ENCODE assay signal across 8 cellular contexts in genomic region chr11:117819096-117820040, GRCh38. TPM values are rescaled to one million over a fixed set of nuclear protein-coding genes. Genes with fewer than 3 reads are reported as not detected.
DNase-seq lines count a peak whose midpoint lies in the region; ATAC-seq, FAIRE-seq and TF ChIP-seq lines count a peak whose summit lies in the region.

No MANE protein-coding gene starts in this region.

- H4K20me1 ChIP-seq in MM.1S (ENCODE audit: insufficient read depth, low read length) (no peaks in the 10 kb centered on the region), SU-DHL-6 (ENCODE audit: low read depth, low read length) (no peaks in the 10 kb centered on the region)

- peak; percentile 58 for TF ChIP-seq CTCF in MM.1S (IDR thresholded peaks at IDR 0.05; ENCODE audit: low read length)
- TF ChIP-seq CTCF in SU-DHL-6 (IDR thresholded peaks at IDR 0.05; ENCODE audit: insufficient read depth, low read length, poor library complexity, severe bottlenecking) = peak; percentile 50
- peak; percentile 76 for TF ChIP-seq CTCF in fibroblast of mammary gland (conservative IDR thresholded peaks at IDR 0.05; ENCODE audit: control insufficient read depth, insufficient read depth, low read depth, low read length)
- peak; percentile 14 to 24 (median 22) for TF ChIP-seq CTCF in pancreas (IDR thresholded peaks at IDR 0.05)

- no peaks in the 10 kb centered on the region for H3K9me3 ChIP-seq in MM.1S (replicated peaks; ENCODE audit: insufficient read depth, low read length)
- H3K9me3 ChIP-seq in SU-DHL-6 (ENCODE audit: insufficient read depth, low read length) = no peaks in the 10 kb centered on the region
- H3K9me3 ChIP-seq in pancreas = no peaks in the 10 kb centered on the region

- intact Hi-C loops in pancreas (cut with DNase I) = no loop called here

- H3K4me3 ChIP-seq in MM.1S (ENCODE audit: low read length) (no peak overlapping the region), SU-DHL-6 (ENCODE audit: insufficient read depth, low read length, poor library complexity, severe bottlenecking) (no peak overlapping the region), fibroblast of mammary gland (ENCODE audit: control insufficient read depth, low read depth, low read length) (no peak overlapping the region), pancreas (no peak overlapping the region)

- H3K27me3 ChIP-seq in MM.1S (replicated peaks; ENCODE audit: insufficient read depth, low read length) (peaks cover 20% of the 10 kb centered on the region), SU-DHL-6 (ENCODE audit: low read length) (no peaks in the 10 kb centered on the region), pancreas (no peaks in the 10 kb centered on the region)

- ATAC-seq in pancreas = peak; percentile 21 to 36 (median 32)
- ATAC-seq in GM18868 (IDR thresholded peaks at IDR 0.05; ENCODE audit: unreplicated experiment) = no peak

- no peak overlapping the region for H3K4me2 ChIP-seq in MM.1S (ENCODE audit: low read depth, low read length)
- H3K4me2 ChIP-seq in SU-DHL-6 (ENCODE audit: low read depth, low read length, poor library complexity, severe bottlenecking) = no peak overlapping the region

- H3K9me2 ChIP-seq in MM.1S (replicated peaks; ENCODE audit: insufficient read depth, low read length) (no peaks in the 10 kb centered on the region), SU-DHL-6 (replicated peaks; ENCODE audit: insufficient read depth, low read length) (no peaks in the 10 kb centered on the region)

- H2AFZ ChIP-seq in MM.1S (ENCODE audit: low read length) (no peak overlapping the region), SU-DHL-6 (ENCODE audit: low read depth, low read length, severe bottlenecking) (no peak overlapping the region)

- no peaks in the 10 kb centered on the region; the same call in 1 of the 2 replicates for H3F3A ChIP-seq in MM.1S (ENCODE audit: insufficient read depth, low read length)
- no peaks in the 10 kb centered on the region for H3F3A ChIP-seq in SU-DHL-6 (ENCODE audit: insufficient read depth)

- peaks cover 25% of the 10 kb centered on the region for H3K4me1 ChIP-seq in MM.1S (ENCODE audit: low read length)
- H3K4me1 ChIP-seq in pancreas = peaks cover 14 to 33% (median 26%) of the 10 kb centered on the region in 3 donors

- H3K9ac ChIP-seq in MM.1S (ENCODE audit: low read length) = no peak overlapping the region
- no peak overlapping the region for H3K9ac ChIP-seq in SU-DHL-6 (ENCODE audit: low read length)

- H3K27ac ChIP-seq in MM.1S (ENCODE audit: low read length) (no peak overlapping the region), SU-DHL-6 (ENCODE audit: low read depth, low read length) (no peak overlapping the region), pancreas (peak overlapping the region in 3 of 4 donors; percentile 62 to 91 (median 89))

- no peak for FAIRE-seq in pancreas (lab: Jason Lieb, UNC)

- H3K79me2 ChIP-seq in MM.1S (ENCODE audit: low read length) (no peaks in the 10 kb centered on the region), SU-DHL-6 (ENCODE audit: insufficient read depth, low read length) (no peaks in the 10 kb centered on the region)

- DNase-seq in NK-92 treated with Interleukin-12 subunit alpha and Interleukin-12 subunit beta, amount 100 ng/mL, for 24 hours (lab: John Stamatoyannopoulos, UW) = peak; percentile 62
- DNase-seq in NK-92 (lab: John Stamatoyannopoulos, UW; ENCODE audit: unreplicated experiment) = no peak
- DNase-seq in MM.1S = peak; percentile 39
- peak; percentile 71 for DNase-seq in fibroblast of mammary gland (ENCODE audit: low read depth)
- DNase-seq in pancreas = peak in 5 of 6 donors; percentile 59 to 77 (median 67)
- DNase-seq in activated T-cell treated with anti-CD3 and anti-CD28 coated beads, Interleukin-2, amount 50 U/mL, for 1 hour = no peak

- H3K36me3 ChIP-seq in MM.1S (replicated peaks; ENCODE audit: insufficient read depth, low read length) (no peaks in the 10 kb centered on the region), SU-DHL-6 (ENCODE audit: low read length) (no peaks in the 10 kb centered on the region), pancreas (no peaks in the 10 kb centered on the region)

- WGBS in pancreas, 2 donors = 50 to 60% methylated on average over 9 to 10 of the region's 10 CpGs

RNA-seq across cellular contexts. Expression of gene FXYD2, which starts 5.2 kb away (rescaled TPM):
- total RNA-seq in pancreas = 100 to 1,000 TPM; 220 to 395 (median 314) TPM
- polyA plus RNA-seq in pancreas = 1,000 to 10,000 TPM; 1,418 to 2,509 TPM

RNA-seq across cellular contexts. Expression of gene DSCAML1, which starts 22.4 kb away (rescaled TPM):
- 1 to 10 TPM in 5 of 6 donors, under 1 TPM in 1; 0.69 to 2.7 (median 1.8) TPM for total RNA-seq in pancreas
- 1 to 10 TPM; 1.7 to 1.9 TPM for polyA plus RNA-seq in pancreas

RNA-seq across cellular contexts. Expression of gene FXYD6, which starts 57.1 kb away (rescaled TPM):
- 10 to 100 TPM in 1 of 6 donors, 1 to 10 TPM in 5; 2.7 to 17.2 (median 6.5) TPM for total RNA-seq in pancreas
- polyA plus RNA-seq in pancreas = 10 to 100 TPM; 14.3 to 48.0 TPM

Comparison
In these comparisons a context has a peak if more than half of its experiments do, and no peak if none do; other contexts are left out.
1. DNase-seq: peak in NK-92 treated with Interleukin-12 subunit alpha and Interleukin-12 subunit beta, amount 100 ng/mL, for 24 hours (single experiment), MM.1S (single experiment), fibroblast of mammary gland (single experiment) and pancreas (5 of 6); none in NK-92 (single experiment) and activated T-cell treated with anti-CD3 and anti-CD28 coated beads, Interleukin-2, amount 50 U/mL, for 1 hour (single experiment).
2. H3K27ac ChIP-seq: peak in pancreas (3 of 4); none in MM.1S (single experiment) and SU-DHL-6 (single experiment).
3. CTCF ChIP-seq: peak in every context shown above with its lines; median percentile 76 in fibroblast of mammary gland; 58 in MM.1S; 50 in SU-DHL-6; 22 in pancreas.